1 cellular context compared by ENCODE assay signal in the genomic region with DNA sequence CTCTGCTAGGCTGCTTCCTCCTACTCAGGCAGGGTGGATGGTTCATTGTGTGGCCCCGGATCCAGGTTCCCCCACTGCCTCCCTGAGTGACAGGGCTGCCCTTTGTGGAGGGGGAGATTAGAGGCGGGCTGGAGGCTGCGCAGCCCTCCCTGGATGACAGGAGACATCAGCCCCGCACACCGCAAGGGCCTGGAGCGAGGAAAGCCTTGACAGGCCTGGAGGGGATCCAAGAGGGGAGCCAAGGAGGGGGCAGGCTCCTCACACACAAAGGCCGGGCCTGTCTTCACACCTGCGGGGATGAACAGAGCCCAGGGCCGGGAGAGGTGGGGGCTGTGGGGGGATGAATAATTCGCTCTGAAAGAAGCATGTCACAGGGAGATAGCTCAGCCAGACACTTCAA.
TF ChIP-seq lines count a peak whose summit lies in the region.

No MANE protein-coding gene starts in this region.

TF ChIP-seq in K562, 482 proteins besides CTCF, POLR2A, EP300 and RAD21 (continued from another document):
- TF ChIP-seq, protein P1, sequence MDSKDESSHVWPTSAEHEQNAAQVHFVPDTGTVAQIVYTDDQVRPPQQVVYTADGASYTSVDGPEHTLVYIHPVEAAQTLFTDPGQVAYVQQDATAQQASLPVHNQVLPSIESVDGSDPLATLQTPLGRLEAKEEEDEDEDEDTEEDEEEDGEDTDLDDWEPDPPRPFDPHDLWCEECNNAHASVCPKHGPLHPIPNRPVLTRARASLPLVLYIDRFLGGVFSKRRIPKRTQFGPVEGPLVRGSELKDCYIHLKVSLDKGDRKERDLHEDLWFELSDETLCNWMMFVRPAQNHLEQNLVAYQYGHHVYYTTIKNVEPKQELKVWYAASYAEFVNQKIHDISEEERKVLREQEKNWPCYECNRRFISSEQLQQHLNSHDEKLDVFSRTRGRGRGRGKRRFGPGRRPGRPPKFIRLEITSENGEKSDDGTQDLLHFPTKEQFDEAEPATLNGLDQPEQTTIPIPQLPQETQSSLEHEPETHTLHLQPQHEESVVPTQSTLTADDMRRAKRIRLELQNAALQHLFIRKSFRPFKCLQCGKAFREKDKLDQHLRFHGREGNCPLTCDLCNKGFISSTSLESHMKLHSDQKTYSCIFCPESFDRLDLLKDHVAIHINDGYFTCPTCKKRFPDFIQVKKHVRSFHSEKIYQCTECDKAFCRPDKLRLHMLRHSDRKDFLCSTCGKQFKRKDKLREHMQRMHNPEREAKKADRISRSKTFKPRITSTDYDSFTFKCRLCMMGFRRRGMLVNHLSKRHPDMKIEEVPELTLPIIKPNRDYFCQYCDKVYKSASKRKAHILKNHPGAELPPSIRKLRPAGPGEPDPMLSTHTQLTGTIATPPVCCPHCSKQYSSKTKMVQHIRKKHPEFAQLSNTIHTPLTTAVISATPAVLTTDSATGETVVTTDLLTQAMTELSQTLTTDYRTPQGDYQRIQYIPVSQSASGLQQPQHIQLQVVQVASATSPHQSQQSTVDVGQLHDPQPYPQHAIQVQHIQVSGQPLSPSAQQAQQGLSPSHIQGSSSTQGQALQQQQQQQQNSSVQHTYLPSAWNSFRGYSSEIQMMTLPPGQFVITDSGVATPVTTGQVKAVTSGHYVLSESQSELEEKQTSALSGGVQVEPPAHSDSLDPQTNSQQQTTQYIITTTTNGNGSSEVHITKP (IDR thresholded peaks at IDR 0.05; ENCODE audit: partially characterized antibody): peak; percentile 72
- TF ChIP-seq CBFA2T3 (IDR thresholded peaks at IDR 0.05): peak; percentile 34
- TF ChIP-seq, protein P2, sequence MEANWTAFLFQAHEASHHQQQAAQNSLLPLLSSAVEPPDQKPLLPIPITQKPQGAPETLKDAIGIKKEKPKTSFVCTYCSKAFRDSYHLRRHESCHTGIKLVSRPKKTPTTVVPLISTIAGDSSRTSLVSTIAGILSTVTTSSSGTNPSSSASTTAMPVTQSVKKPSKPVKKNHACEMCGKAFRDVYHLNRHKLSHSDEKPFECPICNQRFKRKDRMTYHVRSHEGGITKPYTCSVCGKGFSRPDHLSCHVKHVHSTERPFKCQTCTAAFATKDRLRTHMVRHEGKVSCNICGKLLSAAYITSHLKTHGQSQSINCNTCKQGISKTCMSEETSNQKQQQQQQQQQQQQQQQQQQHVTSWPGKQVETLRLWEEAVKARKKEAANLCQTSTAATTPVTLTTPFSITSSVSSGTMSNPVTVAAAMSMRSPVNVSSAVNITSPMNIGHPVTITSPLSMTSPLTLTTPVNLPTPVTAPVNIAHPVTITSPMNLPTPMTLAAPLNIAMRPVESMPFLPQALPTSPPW (CRISPR knock-in tag; IDR thresholded peaks at IDR 0.05): peak; percentile 36; the same call in 1 of the 2 replicates
- TF ChIP-seq, protein P3, sequence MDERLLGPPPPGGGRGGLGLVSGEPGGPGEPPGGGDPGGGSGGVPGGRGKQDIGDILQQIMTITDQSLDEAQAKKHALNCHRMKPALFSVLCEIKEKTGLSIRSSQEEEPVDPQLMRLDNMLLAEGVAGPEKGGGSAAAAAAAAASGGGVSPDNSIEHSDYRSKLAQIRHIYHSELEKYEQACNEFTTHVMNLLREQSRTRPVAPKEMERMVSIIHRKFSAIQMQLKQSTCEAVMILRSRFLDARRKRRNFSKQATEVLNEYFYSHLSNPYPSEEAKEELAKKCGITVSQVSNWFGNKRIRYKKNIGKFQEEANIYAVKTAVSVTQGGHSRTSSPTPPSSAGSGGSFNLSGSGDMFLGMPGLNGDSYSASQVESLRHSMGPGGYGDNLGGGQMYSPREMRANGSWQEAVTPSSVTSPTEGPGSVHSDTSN (CRISPR knock-in tag; IDR thresholded peaks at IDR 0.05; ENCODE audit: low read depth): no peak
- TF ChIP-seq, protein P3 (tag; conservative IDR thresholded peaks at IDR 0.05; ENCODE audit: low read depth): peak; percentile 6; the same call in 1 of the 2 replicates
- TF ChIP-seq ZNF354B (CRISPR knock-in tag; IDR thresholded peaks at IDR 0.05): no peak
- 0 out of 2 replicates have a peak, but pooled peaks have one; percentile 28 for TF ChIP-seq ARID1B (IDR thresholded peaks at IDR 0.05)
- TF ChIP-seq, protein P4, sequence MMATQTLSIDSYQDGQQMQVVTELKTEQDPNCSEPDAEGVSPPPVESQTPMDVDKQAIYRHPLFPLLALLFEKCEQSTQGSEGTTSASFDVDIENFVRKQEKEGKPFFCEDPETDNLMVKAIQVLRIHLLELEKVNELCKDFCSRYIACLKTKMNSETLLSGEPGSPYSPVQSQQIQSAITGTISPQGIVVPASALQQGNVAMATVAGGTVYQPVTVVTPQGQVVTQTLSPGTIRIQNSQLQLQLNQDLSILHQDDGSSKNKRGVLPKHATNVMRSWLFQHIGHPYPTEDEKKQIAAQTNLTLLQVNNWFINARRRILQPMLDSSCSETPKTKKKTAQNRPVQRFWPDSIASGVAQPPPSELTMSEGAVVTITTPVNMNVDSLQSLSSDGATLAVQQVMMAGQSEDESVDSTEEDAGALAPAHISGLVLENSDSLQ (IDR thresholded peaks at IDR 0.05): peak; percentile 85
- TF ChIP-seq ZNF699 (CRISPR knock-in tag; IDR thresholded peaks at IDR 0.05; ENCODE audit: insufficient replicate concordance): no peak
- TF ChIP-seq, protein P5, sequence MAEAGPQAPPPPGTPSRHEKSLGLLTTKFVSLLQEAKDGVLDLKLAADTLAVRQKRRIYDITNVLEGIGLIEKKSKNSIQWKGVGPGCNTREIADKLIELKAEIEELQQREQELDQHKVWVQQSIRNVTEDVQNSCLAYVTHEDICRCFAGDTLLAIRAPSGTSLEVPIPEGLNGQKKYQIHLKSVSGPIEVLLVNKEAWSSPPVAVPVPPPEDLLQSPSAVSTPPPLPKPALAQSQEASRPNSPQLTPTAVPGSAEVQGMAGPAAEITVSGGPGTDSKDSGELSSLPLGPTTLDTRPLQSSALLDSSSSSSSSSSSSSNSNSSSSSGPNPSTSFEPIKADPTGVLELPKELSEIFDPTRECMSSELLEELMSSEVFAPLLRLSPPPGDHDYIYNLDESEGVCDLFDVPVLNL (CRISPR knock-in tag; IDR thresholded peaks at IDR 0.05; ENCODE audit: low read depth): no peak
- TF ChIP-seq, protein P6, sequence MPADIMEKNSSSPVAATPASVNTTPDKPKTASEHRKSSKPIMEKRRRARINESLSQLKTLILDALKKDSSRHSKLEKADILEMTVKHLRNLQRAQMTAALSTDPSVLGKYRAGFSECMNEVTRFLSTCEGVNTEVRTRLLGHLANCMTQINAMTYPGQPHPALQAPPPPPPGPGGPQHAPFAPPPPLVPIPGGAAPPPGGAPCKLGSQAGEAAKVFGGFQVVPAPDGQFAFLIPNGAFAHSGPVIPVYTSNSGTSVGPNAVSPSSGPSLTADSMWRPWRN (IDR thresholded peaks at IDR 0.05; ENCODE audit: low read depth): no peak
- TF ChIP-seq NRF1 (conservative IDR thresholded peaks at IDR 0.05 in 1 of 2, IDR thresholded peaks at IDR 0.05 in 1 of 2): peak; percentile 63 to 70
- peak; percentile 18 for TF ChIP-seq MEIS2 (IDR thresholded peaks at IDR 0.05; ENCODE audit: partially characterized antibody)
- no peak for TF ChIP-seq CTBP1 (IDR thresholded peaks at IDR 0.05; ENCODE audit: borderline replicate concordance)
- TF ChIP-seq L3MBTL2 (IDR thresholded peaks at IDR 0.05): peak; percentile 43; the same call in 1 of the 2 replicates
- TF ChIP-seq, protein P7, sequence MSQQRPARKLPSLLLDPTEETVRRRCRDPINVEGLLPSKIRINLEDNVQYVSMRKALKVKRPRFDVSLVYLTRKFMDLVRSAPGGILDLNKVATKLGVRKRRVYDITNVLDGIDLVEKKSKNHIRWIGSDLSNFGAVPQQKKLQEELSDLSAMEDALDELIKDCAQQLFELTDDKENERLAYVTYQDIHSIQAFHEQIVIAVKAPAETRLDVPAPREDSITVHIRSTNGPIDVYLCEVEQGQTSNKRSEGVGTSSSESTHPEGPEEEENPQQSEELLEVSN (IDR thresholded peaks at IDR 0.05; ENCODE audit: borderline replicate concordance in 1 of 2, extremely low read depth in 1 of 2, insufficient read depth in 1 of 2, insufficient read length in 1 of 2, low read depth in 1 of 2, low read length in 1 of 2, poor library complexity in 1 of 2, severe bottlenecking in 1 of 2): peak in 1 of 2 experiments; percentile 30
